8 cellular contexts compared by ENCODE assay signal in genomic region chr11:95254139-95254704, GRCh38. TPM values are rescaled to one million over a fixed set of nuclear protein-coding genes. Genes with fewer than 3 reads are reported as not detected.
A peak's percentile ranks its signal among the peaks of the same experiment; 100 is the strongest.
DNase-seq lines count a peak whose midpoint lies in the region; ATAC-seq and TF ChIP-seq lines count a peak whose summit lies in the region.

No MANE protein-coding gene starts in this region.

- WGBS in right lobe of liver (ENCODE audit: insufficient coverage, low coverage, low lambda C conversion rate, missing lambda C conversion rate) = 14% methylated on average over 8 of the region's 8 CpGs

- DNase-seq in AG08396 (ENCODE audit: low spot score) (peak; percentile 83), NCI-H510A treated with DMSO at 0.1 percent for 48 hours (lab: John Stamatoyannopoulos, UW) (peak; percentile 90), dermis microvascular lymphatic vessel endothelial cell (ENCODE audit: low read depth in 2 of 2) (peak; percentile 60 to 78), right lobe of liver (peak; percentile 57 to 66 (median 59))
- peak; percentile 38 to 80 for DNase-seq in activated CD4-positive, alpha-beta T cell treated with anti-CD3 and anti-CD28 coated beads, Interleukin-2, amount 50 U/mL, for 24 hours (ENCODE audit: low read depth in 1 of 2, low spot score in 1 of 2)
- peak; percentile 64 for DNase-seq in stimulated activated CD4-positive, alpha-beta T cell treated with anti-CD3 and anti-CD28 coated beads, Interleukin-4, amount 100 ng/mL, for 1 hour

- no peak for TF ChIP-seq CTCF in right lobe of liver (IDR thresholded peaks at IDR 0.05)

- H3K4me1 ChIP-seq in right lobe of liver = no peaks in the 10 kb centered on the region

- peak overlapping the region in 1 of 3 donors; percentile 30 for H3K4me3 ChIP-seq in right lobe of liver

- intact Hi-C loops in right lobe of liver (cut with DNase I) = no loop called here

- peak; percentile 14 for TF ChIP-seq POLR2A in right lobe of liver (IDR thresholded peaks at IDR 0.05)

- H3K9me3 ChIP-seq in right lobe of liver = no peaks in the 10 kb centered on the region

- ATAC-seq in GM19035 (IDR thresholded peaks at IDR 0.05; ENCODE audit: unreplicated experiment) (peak; percentile 100), HG03280 (IDR thresholded peaks at IDR 0.05; ENCODE audit: unreplicated experiment) (peak; percentile 99), right lobe of liver (peak; percentile 90 to 99 (median 96))

- no peaks in the 10 kb centered on the region for H3K27me3 ChIP-seq in right lobe of liver

- peak overlapping the region in 1 of 3 donors; percentile 38 for H3K27ac ChIP-seq in right lobe of liver

- H3K36me3 ChIP-seq in right lobe of liver = no peaks in the 10 kb centered on the region

RNA-seq across cellular contexts. Expression of gene SESN3, which starts 23.2 kb away (rescaled TPM):
- total RNA-seq in dermis microvascular lymphatic vessel endothelial cell (23.2 and 46.3 TPM in 2 replicates), right lobe of liver (1 to 10 TPM; 2.8 to 8.8 (median 5.5) TPM)
